Comparison of ENCODE assay signal across 36 cellular contexts in the genomic region with DNA sequence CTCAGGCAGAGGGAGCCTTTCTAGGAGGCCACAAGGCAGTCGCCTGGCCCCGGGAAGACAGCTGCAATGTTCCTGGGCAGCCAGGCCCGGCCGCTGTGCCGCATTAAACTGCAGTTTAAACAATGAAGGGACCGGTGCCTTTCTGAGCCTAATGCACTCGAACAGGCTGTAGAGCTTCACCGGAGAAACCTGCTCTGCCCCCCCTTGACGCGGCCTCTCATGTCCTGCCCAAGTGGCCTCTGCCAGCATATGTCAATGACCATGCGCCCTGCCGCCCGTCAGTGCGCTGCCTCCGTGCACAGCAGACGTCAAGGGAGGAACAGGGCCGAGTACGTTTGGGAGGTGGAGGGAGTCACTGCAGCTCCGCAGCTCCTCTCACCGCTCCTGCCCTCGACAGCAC. TPM values are rescaled to one million over a fixed set of nuclear protein-coding genes. Genes with fewer than 3 reads are reported as not detected.
A peak's percentile ranks its signal among the peaks of the same experiment; 100 is the strongest.
DNase-seq lines count a peak whose midpoint lies in the region; ATAC-seq, FAIRE-seq and TF ChIP-seq lines count a peak whose summit lies in the region.
"Had no signal": no experiment of that assay in that cellular context is flagged by ENCODE, and none has a peak within 500 bp of the region (broad histone marks: within the 10 kb centered on the region; RNA-seq: fewer than 3 reads in every experiment).

No MANE protein-coding gene starts in this region.

- H3K27ac ChIP-seq in kidney (ENCODE audit: low read depth in 2 of 2, low read length in 2 of 2), result no peak overlapping the region
- H3K27ac ChIP-seq: left ventricle myocardium inferior, Peyer's patch, prostate gland had no signal

- no peaks in the 10 kb centered on the region for H3K36me3 ChIP-seq in H7 (replicated peaks; ENCODE audit: control insufficient read depth, insufficient read depth, low read length)
- H3K36me3 ChIP-seq in kidney (ENCODE audit: control insufficient read depth in 1 of 2, insufficient read depth in 2 of 2, low read length in 2 of 2), result no peaks in the 10 kb centered on the region
- H3K36me3 ChIP-seq: left ventricle myocardium inferior, Peyer's patch, prostate gland had no signal

- no peak for ATAC-seq in GM19397 (IDR thresholded peaks at IDR 0.05; ENCODE audit: unreplicated experiment)
- ATAC-seq: activated naive CD4-positive, alpha-beta T cell treated with anti-CD3 and anti-CD28 coated beads, Interleukin-2, amount 50 U/mL, for 72 hours; stimulated activated effector memory CD8-positive, alpha-beta T cell treated with anti-CD3 and anti-CD28 coated beads, Interleukin-12 subunit alpha, Interleukin-12 subunit beta, amount 100 ng/mL, for 72 hours; T-cell had no signal

- H3K4me1 ChIP-seq in kidney (ENCODE audit: control insufficient read depth in 1 of 2, insufficient read depth in 1 of 2, low read depth in 1 of 2, low read length in 2 of 2), result peaks cover 0 to 2% of the 10 kb centered on the region in 2 donors
- H3K4me1 ChIP-seq: Peyer's patch, prostate gland had no signal

- FAIRE-seq in kidney (lab: Jason Lieb, UNC), result no peak
- FAIRE-seq: bronchial epithelial cell, GM12891 had no signal

- peak; percentile 63 for DNase-seq in H7
- DNase-seq in SK-N-DZ (ENCODE audit: low spot score), result peak; percentile 49
- peak; percentile 60 for DNase-seq in kidney
- peak; percentile 90 for DNase-seq in retina
- DNase-seq in SKM-1 treated with dmso at 0.1 percent for 144 hours (lab: John Stamatoyannopoulos, UW; ENCODE audit: unreplicated experiment), result no peak
- no peak for DNase-seq in GF-D8 (lab: John Stamatoyannopoulos, UW)
- no peak for DNase-seq in stimulated activated CD4-positive, alpha-beta T cell treated with anti-CD3 and anti-CD28 coated beads, Interleukin-4, amount 100 ng/mL, for 4 hours
- DNase-seq: activated CD4-positive, alpha-beta T cell treated with anti-CD3 and anti-CD28 coated beads for 48 hours; activated CD8-positive, alpha-beta memory T cell treated with anti-CD3 and anti-CD28 coated beads for 24 hours; activated T-cell treated with anti-CD3 and anti-CD28 coated beads for 4 hours; CD8-positive, alpha-beta memory T cell; cortex of kidney; effector memory CD4-positive, alpha-beta T cell; EL; glutamatergic neuron; left ventricle myocardium inferior; mesendoderm; NCI-H1105; NCI-H1930; NCI-H774; occipital lobe; Peyer's patch; T-cell; trophoblast cell had no signal

- intact Hi-C loops in kidney (cut with DNase I), result no loop called here

- H3K9ac ChIP-seq in kidney (ENCODE audit: low read length in 2 of 2), result no peak overlapping the region

- H3K4me3 ChIP-seq in H7 (ENCODE audit: insufficient read depth, low read depth, low read length), result no peak overlapping the region
- H3K4me3 ChIP-seq in kidney (ENCODE audit: low read length in 2 of 2), result no peak overlapping the region
- H3K4me3 ChIP-seq: left ventricle myocardium inferior, Peyer's patch, prostate gland had no signal

- no peak for TF ChIP-seq CTCF in kidney (IDR thresholded peaks at IDR 0.05; ENCODE audit: borderline replicate concordance, extremely low read depth, insufficient read depth)

- no peaks in the 10 kb centered on the region for H3K27me3 ChIP-seq in H7 (ENCODE audit: control insufficient read depth, insufficient read depth, low read length)
- H3K27me3 ChIP-seq: Peyer's patch had no signal

- H3K9me3 ChIP-seq in kidney (ENCODE audit: control insufficient read depth in 1 of 2, low read length in 2 of 2), result no peaks in the 10 kb centered on the region
- H3K9me3 ChIP-seq: left ventricle myocardium inferior, Peyer's patch, prostate gland had no signal

RNA-seq across cellular contexts. Expression of a gene that starts 38.4 kb away (rescaled TPM):
- 0.07 TPM in 1 of 2 replicates, not detected in the other for total RNA-seq in H7 (2014; rRNA removed; shearing (Covaris generic))
- not detected in 2 replicates for polyA plus RNA-seq in SK-N-DZ (2014; cell fraction: cytosol; rRNA removed)
- polyA plus RNA-seq in SK-N-DZ (2014; cell fraction: nucleus; rRNA removed), result not detected in 2 replicates
- not detected for total RNA-seq in kidney
- polyA plus RNA-seq in kidney (ENCODE audit: insufficient read depth, low read depth, low replicate concordance), result not detected
- total RNA-seq: activated naive CD4-positive, alpha-beta T cell treated with anti-CD3 and anti-CD28 coated beads, Interleukin-2, amount 50 U/mL, for 72 hours; activated T-helper 2 cell treated with anti-CD3 and anti-CD28 coated beads, Interferon-gamma antibody, Interleukin-2, Interleukin-4, amounts not matched to agents 10 μg/mL and 5 μg/mL and 100 μg/mL, durations not matched to agents 14 hours and 24 hours and 36 hours; bronchial epithelial cell; CD8-positive, alpha-beta memory T cell; epithelial cell of proximal tubule; HT-29; left ventricle myocardium inferior; M059J; occipital lobe; Peyer's patch; prostate gland; subcutaneous adipose tissue; T-cell had no signal
- polyA plus RNA-seq: BJ; CD8-positive, alpha-beta memory T cell had no signal

Comparison
In these comparisons a context has a peak if more than half of its experiments do, and no peak if none do; other contexts are left out.
1. DNase-seq: peak in H7 (single experiment), SK-N-DZ (single experiment), kidney (single experiment) and retina (single experiment); none in SKM-1 treated with dmso at 0.1 percent for 144 hours (single experiment), GF-D8 (single experiment) and stimulated activated CD4-positive, alpha-beta T cell treated with anti-CD3 and anti-CD28 coated beads, Interleukin-4, amount 100 ng/mL, for 4 hours (0 of 2).